18 cellular contexts compared by ENCODE assay signal in genomic region chr2:40096360-40096759, GRCh38.
A peak's percentile ranks its signal among the peaks of the same experiment; 100 is the strongest.
DNase-seq lines count a peak whose midpoint lies in the region; ATAC-seq, FAIRE-seq and TF ChIP-seq lines count a peak whose summit lies in the region.
"Had no signal": no experiment of that assay in that cellular context is flagged by ENCODE, and none has a peak within 500 bp of the region (broad histone marks: within the 10 kb centered on the region; RNA-seq: fewer than 3 reads in every experiment).

No MANE protein-coding gene starts in this region.

- H3K4me3 ChIP-seq in A549 (no peak overlapping the region), GM23338 (no peak overlapping the region), RWPE2 (ENCODE audit: severe bottlenecking) (no peak overlapping the region), smooth muscle cell (no peak overlapping the region)
- H3K4me3 ChIP-seq: prostate gland had no signal

- no peaks in the 10 kb centered on the region for H3F3A ChIP-seq in GM23338 (replicated peaks; ENCODE audit: low read depth)
- no peaks in the 10 kb centered on the region for H3F3A ChIP-seq in smooth muscle cell (ENCODE audit: low read depth)

- H3K27ac ChIP-seq in A549 (no peak overlapping the region; a peak in 1 of 6 replicates), GM23338 (ENCODE audit: low read depth) (no peak overlapping the region), RWPE2 (ENCODE audit: poor library complexity, severe bottlenecking) (peak overlapping the region; percentile 87), smooth muscle cell (ENCODE audit: low read depth) (no peak overlapping the region)
- H3K27ac ChIP-seq: prostate gland had no signal

- DNase-seq in A549 (ENCODE audit: low read depth in 1 of 2, low spot score in 1 of 2) (peak in 1 of 2 experiments; percentile 44), GM23338 (ENCODE audit: low spot score) (no peak), RWPE2 (ENCODE audit: low spot score) (no peak), glomerular visceral epithelial cell (ENCODE audit: extremely low spot score) (peak; percentile 41), superior temporal gyrus (ENCODE audit: extremely low spot score) (no peak), GM19240 (ENCODE audit: insufficient read length, low spot score) (no peak), smooth muscle cell (lab: John Stamatoyannopoulos, UW; ENCODE audit: unreplicated experiment) (no peak)
- DNase-seq: activated CD4-positive, alpha-beta memory T cell treated with anti-CD3 and anti-CD28 coated beads, Interleukin-2, amount 10 ng/mL, durations not matched to agents 7 days and 5 days; BE2C; central memory CD4-positive, alpha-beta T cell; NCI-H1694 treated with DMSO at 0.1 percent for 48 hours; stimulated activated CD4-positive, alpha-beta T cell treated with anti-CD3 and anti-CD28 coated beads, Interleukin-4, amount 100 ng/mL, for 24 hours; stimulated activated naive CD4-positive, alpha-beta T cell treated with Interleukin-2 at 50 U/mL for 16 hours had no signal

- ATAC-seq in A549 (peak in 1 of 2 experiments; percentile 74; a peak in 3 of 6 replicates), GM23338 (no peak), RWPE2 (ENCODE audit: low read depth) (peak; percentile 54), GM18519 (IDR thresholded peaks at IDR 0.05; ENCODE audit: low FRiP score, unreplicated experiment) (no peak)

- H3K4me2 ChIP-seq in A549 (peak overlapping the region; percentile 54), GM23338 (no peak overlapping the region), smooth muscle cell (no peak overlapping the region)

- peaks cover 27% of the 10 kb centered on the region for H3K4me1 ChIP-seq in A549
- no peaks in the 10 kb centered on the region for H3K4me1 ChIP-seq in GM23338 (ENCODE audit: insufficient read depth)
- peaks cover 48% of the 10 kb centered on the region for H3K4me1 ChIP-seq in RWPE2 (ENCODE audit: insufficient read depth, poor library complexity, severe bottlenecking)
- H3K4me1 ChIP-seq in smooth muscle cell (ENCODE audit: low read depth): peaks cover 21% of the 10 kb centered on the region
- H3K4me1 ChIP-seq: prostate gland had no signal

- FAIRE-seq in A549 (lab: Jason Lieb, UNC): peak; percentile 23
- FAIRE-seq: G401.6, GM18507 had no signal

- no peaks in the 10 kb centered on the region for H3K36me3 ChIP-seq in GM23338 (ENCODE audit: insufficient read depth)
- H3K36me3 ChIP-seq in RWPE2 (ENCODE audit: low read depth): no peaks in the 10 kb centered on the region
- no peaks in the 10 kb centered on the region for H3K36me3 ChIP-seq in smooth muscle cell (ENCODE audit: low read depth)
- H3K36me3 ChIP-seq: BE2C, prostate gland had no signal

- no peak for TF ChIP-seq RAD21 in A549 (conservative IDR thresholded peaks at IDR 0.05 in 1 of 2, IDR thresholded peaks at IDR 0.05 in 1 of 2)

- H3K27ac Mint-ChIP-seq in GM23338: 0 out of 2 replicates have a peak overlapping the region, but pooled peaks have one; percentile 33
- H3K27ac Mint-ChIP-seq: activated CD4-positive, alpha-beta memory T cell treated with anti-CD3 and anti-CD28 coated beads, Interleukin-2, amount 10 ng/mL, durations not matched to agents 7 days and 5 days; T-helper 2 cell treated with Interferon-gamma antibody and Interleukin-4, amounts not matched to agents 5 μg/mL and 100 μg/mL, for 36 hours had no signal

- H3K4me3 Mint-ChIP-seq in GM23338: no peak overlapping the region
- H3K4me3 Mint-ChIP-seq: activated CD4-positive, alpha-beta memory T cell treated with anti-CD3 and anti-CD28 coated beads, Interleukin-2, amount 10 ng/mL, durations not matched to agents 7 days and 5 days; T-helper 2 cell treated with Interferon-gamma antibody and Interleukin-4, amounts not matched to agents 5 μg/mL and 100 μg/mL, for 36 hours had no signal

- H3K9me3 Mint-ChIP-seq in GM23338: no peaks in the 10 kb centered on the region
- H3K9me3 Mint-ChIP-seq: activated CD4-positive, alpha-beta memory T cell treated with anti-CD3 and anti-CD28 coated beads, Interleukin-2, amount 10 ng/mL, durations not matched to agents 7 days and 5 days; T-helper 2 cell treated with Interferon-gamma antibody and Interleukin-4, amounts not matched to agents 5 μg/mL and 100 μg/mL, for 36 hours had no signal

- TF ChIP-seq POLR2A in A549 (IDR thresholded peaks at IDR 0.05; ENCODE audit: low read length): no peak

- no peaks in the 10 kb centered on the region for H3K9me2 ChIP-seq in GM23338 (ENCODE audit: insufficient read depth)

- CTCF ChIA-PET in A549 (lab: Yijun Ruan, JAX): no interaction called here

- H3K79me2 ChIP-seq in GM23338 (replicated peaks; ENCODE audit: insufficient read depth) (no peaks in the 10 kb centered on the region), smooth muscle cell (ENCODE audit: low read depth) (no peaks in the 10 kb centered on the region)

- H2AFZ ChIP-seq in GM23338: no peak overlapping the region; the same call in 1 of the 2 replicates
- H2AFZ ChIP-seq in smooth muscle cell (ENCODE audit: low read depth): no peak overlapping the region

- H3K27me3 ChIP-seq in GM23338 (ENCODE audit: insufficient read depth) (no peaks in the 10 kb centered on the region), RWPE2 (ENCODE audit: insufficient read depth, poor library complexity, severe bottlenecking) (no peaks in the 10 kb centered on the region), smooth muscle cell (ENCODE audit: low read depth) (no peaks in the 10 kb centered on the region)
- H3K27me3 ChIP-seq: BE2C had no signal

- H4K20me1 ChIP-seq in GM23338 (replicated peaks; ENCODE audit: insufficient read depth): no peaks in the 10 kb centered on the region
- H4K20me1 ChIP-seq in smooth muscle cell (ENCODE audit: low read depth): no peaks in the 10 kb centered on the region

- POLR2A ChIA-PET in A549 (lab: Yijun Ruan, JAX): no interaction called here

- no peaks in the 10 kb centered on the region for H3K36me3 Mint-ChIP-seq in GM23338 (ENCODE audit: low read depth)

- H3K27me3 Mint-ChIP-seq in GM23338 (ENCODE audit: insufficient read depth, low read depth, poor library complexity): no peaks in the 10 kb centered on the region
- H3K27me3 Mint-ChIP-seq: activated CD4-positive, alpha-beta memory T cell treated with anti-CD3 and anti-CD28 coated beads, Interleukin-2, amount 10 ng/mL, durations not matched to agents 7 days and 5 days had no signal

- TF ChIP-seq CTCF in A549 (IDR thresholded peaks at IDR 0.05) (no peak), GM23338 (conservative IDR thresholded peaks at IDR 0.05; ENCODE audit: low read depth in 2 of 2) (no peak), RWPE2 (IDR thresholded peaks at IDR 0.05; ENCODE audit: poor library complexity, severe bottlenecking) (no peak), smooth muscle cell (IDR thresholded peaks at IDR 0.05; ENCODE audit: borderline replicate concordance, insufficient read depth, poor library complexity, severe bottlenecking) (no peak)

- H3K4me1 Mint-ChIP-seq in GM23338: peaks cover 15% of the 10 kb centered on the region
- H3K4me1 Mint-ChIP-seq: activated CD4-positive, alpha-beta memory T cell treated with anti-CD3 and anti-CD28 coated beads, Interleukin-2, amount 10 ng/mL, durations not matched to agents 7 days and 5 days had no signal

- no peak for TF ChIP-seq EP300 in A549 (IDR thresholded peaks at IDR 0.05)

- no peaks in the 10 kb centered on the region for H3K9me3 ChIP-seq in A549
- no peaks in the 10 kb centered on the region for H3K9me3 ChIP-seq in RWPE2 (ENCODE audit: severe bottlenecking)
- H3K9me3 ChIP-seq in smooth muscle cell (replicated peaks; ENCODE audit: low read depth): no peaks in the 10 kb centered on the region
- H3K9me3 ChIP-seq: BE2C, prostate gland had no signal

- H3K9ac ChIP-seq in smooth muscle cell (ENCODE audit: low read depth): no peak overlapping the region

TF ChIP-seq in A549, 52 proteins besides CTCF, POLR2A, EP300 and RAD21:
- TF ChIP-seq FOSL2 (IDR thresholded peaks at IDR 0.05): peak; percentile 54
- TF ChIP-seq FOSL2 (CRISPR knock-in tag; IDR thresholded peaks at IDR 0.05): peak; percentile 71
- TF ChIP-seq RARB (CRISPR knock-in tag; IDR thresholded peaks at IDR 0.05): no peak

TF ChIP-seq in GM23338, 12 proteins besides CTCF, POLR2A, EP300 and RAD21 (continues in another document):
- TF ChIP-seq STAT1 (IDR thresholded peaks at IDR 0.05; ENCODE audit: unreplicated experiment): no peak
- TF ChIP-seq ZNF114 (CRISPR knock-in tag; IDR thresholded peaks at IDR 0.05): no peak
- no peak for TF ChIP-seq EZH2phosphoT487 (IDR thresholded peaks at IDR 0.05; ENCODE audit: unreplicated experiment)
